In the genomic region with DNA sequence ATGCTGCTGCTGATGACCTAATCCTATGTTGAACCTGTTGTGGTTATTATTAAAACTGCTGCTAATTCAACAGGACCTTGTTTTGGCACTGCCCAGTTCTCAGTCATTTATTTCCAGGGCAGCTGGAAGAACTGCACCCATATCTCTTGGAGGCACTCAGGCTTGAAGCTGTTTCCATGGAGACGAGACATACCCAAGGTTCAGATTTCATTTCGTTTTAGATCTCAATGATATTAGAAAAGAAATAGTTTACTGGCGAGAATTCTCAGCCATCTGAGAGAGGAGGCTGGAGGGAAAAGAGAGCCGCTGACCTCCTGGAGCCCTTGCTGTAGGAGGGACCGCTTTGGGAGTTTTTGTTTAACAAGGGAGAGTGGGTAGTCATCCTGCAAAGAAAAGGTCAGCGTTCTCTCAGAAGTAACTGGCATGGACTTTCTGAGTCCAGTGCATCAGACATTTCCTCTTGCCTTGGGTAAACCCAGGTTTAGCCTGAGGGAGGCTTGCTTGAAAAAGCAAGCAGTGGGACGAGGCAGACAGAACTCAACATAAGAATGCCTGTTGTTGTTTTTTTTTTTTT, we compare ENCODE assay signal across 10 cellular contexts.
A peak's percentile ranks its signal among the peaks of the same experiment; 100 is the strongest.
DNase-seq lines count a peak whose midpoint lies in the region; TF ChIP-seq lines count a peak whose summit lies in the region.
"Had no signal": no experiment of that assay in that cellular context is flagged by ENCODE, and none has a peak within 500 bp of the region (broad histone marks: within the 10 kb centered on the region; RNA-seq: fewer than 3 reads in every experiment).

No MANE protein-coding gene starts in this region.

- H3K9me3 ChIP-seq in ascending aorta: no peaks in the 10 kb centered on the region

- H3K4me1 ChIP-seq in ascending aorta: peaks cover 4 to 11% of the 10 kb centered on the region in 2 donors

- intact Hi-C loops in ascending aorta (cut with DNase I): no loop called here

- H3K36me3 ChIP-seq in ascending aorta: peaks cover 17 to 41% of the 10 kb centered on the region in 2 donors

- no peak for TF ChIP-seq CTCF in ascending aorta (IDR thresholded peaks at IDR 0.05)

- H3K27me3 ChIP-seq in ascending aorta: no peaks in the 10 kb centered on the region

- DNase-seq in A172 (ENCODE audit: low spot score) (peak; percentile 10), NCI-H1092 (lab: John Stamatoyannopoulos, UW) (peak; percentile 80), ascending aorta (ENCODE audit: low spot score in 2 of 2) (no peak), left kidney (ENCODE audit: low read depth, low spot score) (peak; percentile 95), D341Med (ENCODE audit: low spot score) (no peak), RKO (ENCODE audit: low spot score) (no peak), GM19240 (ENCODE audit: insufficient read length, low spot score) (no peak)
- DNase-seq in activated CD4-positive, CD25-positive, alpha-beta regulatory T cell (lab: John Stamatoyannopoulos, UW): no peak
- DNase-seq: CD4-positive, CD25-positive, alpha-beta regulatory T cell had no signal

- H3K4me3 ChIP-seq in ascending aorta: no peak overlapping the region
- H3K4me3 ChIP-seq: SK-N-MC had no signal

- peak overlapping the region; percentile 59 to 71 for H3K27ac ChIP-seq in ascending aorta
- H3K27ac ChIP-seq: SK-N-MC had no signal

Comparison
In these comparisons a context has a peak if more than half of its experiments do, and no peak if none do; other contexts are left out.
1. DNase-seq: peak in A172 (single experiment), NCI-H1092 (single experiment) and left kidney (single experiment); none in ascending aorta (0 of 2), D341Med (single experiment), RKO (single experiment), activated CD4-positive, CD25-positive, alpha-beta regulatory T cell (0 of 4) and GM19240 (single experiment).